ENCODE assay signal across 1 cellular context in the genomic region with DNA sequence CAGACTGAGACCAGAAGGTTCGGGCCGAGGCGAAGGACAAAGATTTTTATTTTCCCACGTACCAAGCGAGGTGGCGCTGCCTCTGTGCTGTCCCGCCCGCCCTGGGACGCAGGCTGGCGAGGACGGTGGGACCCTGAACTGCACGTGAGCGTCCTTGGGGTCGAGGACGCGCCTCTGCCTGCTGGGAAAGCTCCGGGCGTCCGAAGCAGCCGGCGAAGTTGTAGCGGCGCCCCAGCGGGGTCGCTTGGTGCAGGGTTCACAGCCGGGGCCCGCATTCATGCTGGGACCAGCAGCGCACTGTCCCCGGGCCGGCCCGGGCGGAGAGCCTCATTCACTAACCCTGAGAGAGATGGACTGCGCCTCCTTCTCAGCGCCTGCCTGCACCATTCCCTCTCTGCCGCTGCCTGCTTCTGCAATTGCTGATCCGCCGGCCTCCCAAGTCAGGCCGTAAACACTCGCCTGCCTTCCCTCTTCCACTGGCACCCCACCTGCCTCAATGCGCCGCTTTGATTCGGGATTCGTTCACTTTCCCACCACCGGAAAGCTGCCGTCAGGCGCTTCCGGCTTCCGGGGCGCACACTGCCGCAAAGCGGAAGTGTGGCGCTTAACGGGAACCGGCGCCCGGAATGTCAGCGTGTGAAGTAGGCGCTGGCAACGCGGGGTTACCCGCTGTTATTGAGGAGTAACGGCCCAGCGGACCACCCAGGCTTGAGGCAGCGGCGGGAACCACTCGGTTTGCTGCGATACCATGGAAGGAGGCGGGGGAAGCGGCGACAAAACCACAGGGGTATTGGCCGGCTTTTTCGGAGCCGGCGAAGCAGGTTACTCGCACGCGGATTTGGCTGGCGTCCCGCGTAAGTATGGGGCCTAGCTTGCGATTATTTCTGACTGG.
TF ChIP-seq lines count a peak whose summit lies in the region.

Gene PARG, minus strand, starts transcription at position 581 of the 892 bp plus-strand sequence. Its CDS starts 302 bp downstream, at position 279.
Gene TIMM23B, plus strand, starts transcription at position 607 of the 892 bp plus-strand sequence. Its CDS starts 142 bp downstream, at position 749.

TF ChIP-seq in GM23338, 12 proteins besides CTCF, POLR2A, EP300 and RAD21:
- TF ChIP-seq, protein P1, sequence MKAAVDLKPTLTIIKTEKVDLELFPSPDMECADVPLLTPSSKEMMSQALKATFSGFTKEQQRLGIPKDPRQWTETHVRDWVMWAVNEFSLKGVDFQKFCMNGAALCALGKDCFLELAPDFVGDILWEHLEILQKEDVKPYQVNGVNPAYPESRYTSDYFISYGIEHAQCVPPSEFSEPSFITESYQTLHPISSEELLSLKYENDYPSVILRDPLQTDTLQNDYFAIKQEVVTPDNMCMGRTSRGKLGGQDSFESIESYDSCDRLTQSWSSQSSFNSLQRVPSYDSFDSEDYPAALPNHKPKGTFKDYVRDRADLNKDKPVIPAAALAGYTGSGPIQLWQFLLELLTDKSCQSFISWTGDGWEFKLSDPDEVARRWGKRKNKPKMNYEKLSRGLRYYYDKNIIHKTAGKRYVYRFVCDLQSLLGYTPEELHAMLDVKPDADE (IDR thresholded peaks at IDR 0.05), result peak; percentile 83
- peak; percentile 78 for TF ChIP-seq POLR2AphosphoS5 (IDR thresholded peaks at IDR 0.05; ENCODE audit: low read depth)
